ENCODE assay signal across 19 cellular contexts in the genomic region with DNA sequence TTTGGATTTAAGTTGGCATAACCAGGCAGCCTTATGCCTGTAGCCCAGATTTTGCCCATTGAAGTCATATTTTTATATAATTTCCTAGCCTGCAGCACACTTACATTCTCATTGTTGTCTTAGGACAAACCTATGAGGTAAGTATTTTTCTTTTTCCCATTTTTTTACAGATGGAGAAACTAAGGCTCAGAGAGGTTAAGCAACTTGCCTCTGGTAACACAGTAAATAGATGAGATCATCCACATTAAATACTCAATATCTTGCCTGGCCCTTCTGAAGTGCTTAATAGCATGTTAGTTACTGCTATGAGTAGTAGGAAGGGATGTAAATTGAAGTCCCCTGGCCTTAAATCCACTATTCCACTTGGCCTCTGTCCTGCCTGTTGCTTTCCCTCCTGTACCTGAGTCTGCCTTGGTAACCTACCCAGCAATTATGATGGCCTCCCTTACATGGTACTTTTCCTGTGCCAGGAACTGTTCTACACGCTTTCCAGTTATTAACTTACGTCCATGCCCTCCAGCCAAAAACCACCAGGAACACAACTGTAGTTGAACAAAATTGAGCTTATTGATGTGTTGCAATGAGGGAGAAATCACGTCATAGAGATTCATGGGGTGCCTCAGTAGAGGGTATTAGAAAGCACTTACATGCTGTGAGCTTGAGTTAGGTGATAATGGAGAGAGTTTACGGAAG.
A peak's percentile ranks its signal among the peaks of the same experiment; 100 is the strongest.
DNase-seq lines count a peak whose midpoint lies in the region; FAIRE-seq and TF ChIP-seq lines count a peak whose summit lies in the region.
"Had no signal": no experiment of that assay in that cellular context is flagged by ENCODE, and none has a peak within 500 bp of the region (broad histone marks: within the 10 kb centered on the region; RNA-seq: fewer than 3 reads in every experiment).

No MANE protein-coding gene starts in this region.

- H3K18ac ChIP-seq in mesenchymal stem cell (ENCODE audit: low read depth in 1 of 2, low read length in 2 of 2): no peak overlapping the region

- no peaks in the 10 kb centered on the region for H3K9me3 ChIP-seq in breast epithelium
- peaks cover 2% of the 10 kb centered on the region for H3K9me3 ChIP-seq in mesenchymal stem cell (ENCODE audit: control insufficient read depth, low read length)
- H3K9me3 ChIP-seq in thyroid gland: no peaks in the 10 kb centered on the region

- CTCF ChIA-PET in MCF 10A (lab: Yijun Ruan, JAX): interaction anchor here (0.6 to 1.8 kb wide), 2 partner anchors 427 to 513 kb away, joined by 3 to 7 read pairs; no protein-coding TSS in a partner anchor

- H2BK5ac ChIP-seq in mesenchymal stem cell (ENCODE audit: low read depth, low read length, poor library complexity, severe bottlenecking): no peak overlapping the region

- no peak overlapping the region for H2AFZ ChIP-seq in mesenchymal stem cell (ENCODE audit: low read depth, low read length)

- H3K9ac ChIP-seq in mesenchymal stem cell (ENCODE audit: low read length): no peak overlapping the region

- DNase-seq in breast epithelium (ENCODE audit: low spot score in 2 of 2): peak in 1 of 2 donors; percentile 72
- DNase-seq in MCF 10A (ENCODE audit: unreplicated experiment): no peak
- DNase-seq in bronchial epithelial cell (ENCODE audit: low read depth): no peak
- no peak for DNase-seq in mesenchymal stem cell
- no peak for DNase-seq in thyroid gland
- DNase-seq in COLO829 (ENCODE audit: low spot score): no peak
- DNase-seq in GM12891 (ENCODE audit: insufficient read length, low spot score): no peak
- DNase-seq in NCI-H345 treated with DMSO at 0.1 percent for 48 hours (lab: John Stamatoyannopoulos, UW; ENCODE audit: unreplicated experiment): no peak
- DNase-seq: ACHN; C1 segment of cervical spinal cord; CD4-positive, alpha-beta T cell; DND-41; GDM1; GOT3; HCEC 1CT had no signal

- TF ChIP-seq POLR2A in breast epithelium (IDR thresholded peaks at IDR 0.05): no peak
- no peak for TF ChIP-seq POLR2A in thyroid gland (IDR thresholded peaks at IDR 0.05)
- no peak for TF ChIP-seq POLR2A in GM12891 (IDR thresholded peaks at IDR 0.05; ENCODE audit: low read depth, low read length)

- H2BK120ac ChIP-seq in mesenchymal stem cell (ENCODE audit: low read depth, low read length): no peak overlapping the region

- no peak overlapping the region for H4K8ac ChIP-seq in mesenchymal stem cell (ENCODE audit: low read length)

- H3K27ac Mint-ChIP-seq in MCF 10A (ENCODE audit: low read depth, unreplicated experiment): no peak overlapping the region
- H3K27ac Mint-ChIP-seq: B cell; CD4-positive, alpha-beta T cell had no signal

- H2BK15ac ChIP-seq in mesenchymal stem cell (ENCODE audit: low read depth, poor library complexity, severe bottlenecking): no peak overlapping the region

- FAIRE-seq in bronchial epithelial cell (lab: Jason Lieb, UNC): peak; percentile 36
- FAIRE-seq in GM12891 (lab: Jason Lieb, UNC): no peak
- FAIRE-seq: D721Med, HepG2, HTR-8/SVneo had no signal

- H3K27me3 Mint-ChIP-seq in MCF 10A (ENCODE audit: insufficient read depth, unreplicated experiment): no peaks in the 10 kb centered on the region
- H3K27me3 Mint-ChIP-seq: B cell; CD4-positive, alpha-beta T cell had no signal

- no peak overlapping the region for H3K4me3 Mint-ChIP-seq in MCF 10A (ENCODE audit: unreplicated experiment)
- H3K4me3 Mint-ChIP-seq: B cell; CD4-positive, alpha-beta T cell had no signal

- no peak overlapping the region for H4K91ac ChIP-seq in mesenchymal stem cell (ENCODE audit: low read length)

- TF ChIP-seq CTCF in breast epithelium (IDR thresholded peaks at IDR 0.05): no peak
- no peak for TF ChIP-seq CTCF in MCF 10A (IDR thresholded peaks at IDR 0.05; ENCODE audit: unreplicated experiment)
- no peak for TF ChIP-seq CTCF in bronchial epithelial cell (IDR thresholded peaks at IDR 0.05; ENCODE audit: insufficient read depth, low read length, severe bottlenecking)
- no peak for TF ChIP-seq CTCF in thyroid gland (IDR thresholded peaks at IDR 0.05)

- H3K27ac ChIP-seq in breast epithelium: peak overlapping the region; percentile 27 to 36
- H3K27ac ChIP-seq in mesenchymal stem cell (ENCODE audit: low read length, poor library complexity, severe bottlenecking): peak overlapping the region; percentile 84
- peak overlapping the region in 2 of 3 donors; percentile 56 to 82 for H3K27ac ChIP-seq in thyroid gland

- no peaks in the 10 kb centered on the region for H3K4me1 ChIP-seq in breast epithelium
- H3K4me1 ChIP-seq in mesenchymal stem cell (ENCODE audit: control insufficient read depth, insufficient read depth, low read depth, low read length): peaks cover 14% of the 10 kb centered on the region
- peaks cover 57 to 59% of the 10 kb centered on the region in 2 donors for H3K4me1 ChIP-seq in thyroid gland

- H3K9me3 Mint-ChIP-seq in MCF 10A (ENCODE audit: unreplicated experiment): no peaks in the 10 kb centered on the region
- H3K9me3 Mint-ChIP-seq: CD4-positive, alpha-beta T cell had no signal

- no peak overlapping the region for H3K23ac ChIP-seq in mesenchymal stem cell (ENCODE audit: low read length in 2 of 2)

- H3K27me3 ChIP-seq in breast epithelium (no peaks in the 10 kb centered on the region), bronchial epithelial cell (ENCODE audit: control insufficient read depth, insufficient read depth, low read length) (no peaks in the 10 kb centered on the region), mesenchymal stem cell (ENCODE audit: control insufficient read depth in 1 of 2, insufficient read depth in 1 of 2, low read length in 2 of 2) (no peaks in the 10 kb centered on the region), thyroid gland (no peaks in the 10 kb centered on the region)

- BruUV-seq in MCF 10A (replicated peaks; lab: Mats Ljungman, UMichigan): no TSS peak

- POLR2A ChIA-PET in MCF 10A (lab: Yijun Ruan, JAX): interaction anchor here (0.6 kb wide), 1 partner anchor 67 kb away, joined by 3 read pairs; no protein-coding TSS in a partner anchor

- no peaks in the 10 kb centered on the region for H3K36me3 Mint-ChIP-seq in MCF 10A (ENCODE audit: insufficient read depth, unreplicated experiment)

- 99% methylated on average over 4 of the region's 4 CpGs for WGBS in mesenchymal stem cell
- WGBS in thyroid gland, 2 donors: 94 to 96% methylated on average over 4 of the region's 4 CpGs

- intact Hi-C loops in breast epithelium (cut with DNase I; ENCODE audit: low total_unique reads) (no loop called here), MCF 10A (cut with micrococcal nuclease) (loop anchor here (5.0 kb wide), 1 partner anchor 512 kb away; no protein-coding TSS in a partner anchor), thyroid gland (cut with DNase I) (no loop called here)

- H3K36me3 ChIP-seq in breast epithelium: no peaks in the 10 kb centered on the region
- no peaks in the 10 kb centered on the region for H3K36me3 ChIP-seq in bronchial epithelial cell (ENCODE audit: control insufficient read depth, insufficient read depth, low read length)
- H3K36me3 ChIP-seq in mesenchymal stem cell (ENCODE audit: control insufficient read depth in 1 of 2, insufficient read depth in 2 of 2, low read depth in 1 of 2, low read length in 2 of 2): no peaks in the 10 kb centered on the region
- no peaks in the 10 kb centered on the region for H3K36me3 ChIP-seq in thyroid gland

- H2AK5ac ChIP-seq in mesenchymal stem cell (ENCODE audit: low read length, severe bottlenecking): peak overlapping the region; percentile 85

- H3K79me1 ChIP-seq in mesenchymal stem cell (replicated peaks; ENCODE audit: low read length, poor library complexity, severe bottlenecking): no peaks in the 10 kb centered on the region

- no peak overlapping the region for H3K4me2 ChIP-seq in mesenchymal stem cell (ENCODE audit: low read length, poor library complexity, severe bottlenecking)

- peak overlapping the region; percentile 8 to 78 for H2BK12ac ChIP-seq in mesenchymal stem cell (ENCODE audit: low read length in 2 of 2)

- no peaks in the 10 kb centered on the region for H3K4me1 Mint-ChIP-seq in MCF 10A (ENCODE audit: insufficient read depth, unreplicated experiment)

- no peak overlapping the region for H3K14ac ChIP-seq in mesenchymal stem cell (ENCODE audit: low read length in 2 of 2)

- H3K4me3 ChIP-seq in breast epithelium: no peak overlapping the region
- H3K4me3 ChIP-seq in bronchial epithelial cell (ENCODE audit: low read depth, low read length): no peak overlapping the region
- no peak overlapping the region for H3K4me3 ChIP-seq in mesenchymal stem cell (ENCODE audit: insufficient read depth in 1 of 2, low read depth in 1 of 2, low read length in 2 of 2)
- H3K4me3 ChIP-seq in thyroid gland (replicated peaks in 1 of 3): no peak overlapping the region

- no peak overlapping the region for H3K4ac ChIP-seq in mesenchymal stem cell (ENCODE audit: low read depth in 1 of 2, low read length in 2 of 2)

TF ChIP-seq in GM12891, 5 proteins besides CTCF, POLR2A, EP300 and RAD21:
- TF ChIP-seq POLR2AphosphoS5 (IDR thresholded peaks at IDR 0.05; ENCODE audit: low read depth, low read length): no peak
- TF ChIP-seq TAF1 (IDR thresholded peaks at IDR 0.05; ENCODE audit: low read depth, low read length): no peak

Comparison
In these comparisons a context has a peak if more than half of its experiments do, and no peak if none do; other contexts are left out.
1. H3K27ac ChIP-seq: peak in every context shown above with its lines; median percentile 84 in mesenchymal stem cell; 69 in thyroid gland; 32 in breast epithelium.